In genomic region chr2:142741764-142742269, GRCh38 we compare ENCODE assay signal across 20 cellular contexts.
A peak's percentile ranks its signal among the peaks of the same experiment; 100 is the strongest.
DNase-seq lines count a peak whose midpoint lies in the region; ATAC-seq and TF ChIP-seq lines count a peak whose summit lies in the region.
"Had no signal": no experiment of that assay in that cellular context is flagged by ENCODE, and none has a peak within 500 bp of the region (broad histone marks: within the 10 kb centered on the region; RNA-seq: fewer than 3 reads in every experiment).

No MANE protein-coding gene starts in this region.

- intact Hi-C loops in activated CD4-positive, alpha-beta T cell treated with anti-CD3 and anti-CD28 coated beads for 36 hours (cut with DNase I, micrococcal nuclease), result no loop called here
- intact Hi-C loops in activated CD4-positive, alpha-beta T cell treated with anti-CD3 and anti-CD28 coated beads, Interleukin-2, amount 10 ng/mL, durations not matched to agents 24 days and 14 days (cut with micrococcal nuclease), result no loop called here
- intact Hi-C loops in heart left ventricle (cut with DNase I), result no loop called here

- no peak overlapping the region for H2AFZ ChIP-seq in osteoblast (ENCODE audit: low read length)

- H3K27ac ChIP-seq in osteoblast (ENCODE audit: low read depth, low read length) (peak overlapping the region; percentile 59), heart left ventricle (no peak overlapping the region)
- H3K27ac ChIP-seq: gastrocnemius medialis, Peyer's patch had no signal

- H3K4me1 ChIP-seq in osteoblast (ENCODE audit: insufficient read depth, low read length) (no peaks in the 10 kb centered on the region), heart left ventricle (no peaks in the 10 kb centered on the region)
- H3K4me1 ChIP-seq: Caco-2, gastrocnemius medialis, Peyer's patch had no signal

- TF ChIP-seq CTCF in osteoblast (IDR thresholded peaks at IDR 0.05; ENCODE audit: extremely low read depth, low read depth, low read length) (no peak), heart left ventricle (IDR thresholded peaks at IDR 0.05) (no peak)

- no peak overlapping the region for H3K4me2 ChIP-seq in osteoblast (ENCODE audit: insufficient read depth, low read length)

- POLR2A ChIA-PET in activated CD4-positive, alpha-beta T cell treated with anti-CD3 and anti-CD28 coated beads for 36 hours (lab: Charles Lee), result no interaction called here

- no peaks in the 10 kb centered on the region for H3K79me2 ChIP-seq in osteoblast (ENCODE audit: insufficient read depth, low read length)

- no peak overlapping the region for H3K27ac Mint-ChIP-seq in activated CD4-positive, alpha-beta T cell treated with anti-CD3 and anti-CD28 coated beads for 36 hours
- H3K27ac Mint-ChIP-seq in activated CD4-positive, alpha-beta T cell treated with anti-CD3 and anti-CD28 coated beads, Interleukin-2, amount 10 ng/mL, durations not matched to agents 24 days and 14 days, result no peak overlapping the region
- H3K27ac Mint-ChIP-seq: IgD-negative memory B cell, T-cell had no signal

- TF ChIP-seq POLR2A in heart left ventricle (IDR thresholded peaks at IDR 0.05), result no peak

- H3K9me3 Mint-ChIP-seq in activated CD4-positive, alpha-beta T cell treated with anti-CD3 and anti-CD28 coated beads for 36 hours (ENCODE audit: low read depth), result no peaks in the 10 kb centered on the region
- H3K9me3 Mint-ChIP-seq in activated CD4-positive, alpha-beta T cell treated with anti-CD3 and anti-CD28 coated beads, Interleukin-2, amount 10 ng/mL, durations not matched to agents 24 days and 14 days, result no peaks in the 10 kb centered on the region
- H3K9me3 Mint-ChIP-seq: IgD-negative memory B cell had no signal

- H3K27me3 Mint-ChIP-seq in activated CD4-positive, alpha-beta T cell treated with anti-CD3 and anti-CD28 coated beads for 36 hours, result no peaks in the 10 kb centered on the region
- no peaks in the 10 kb centered on the region for H3K27me3 Mint-ChIP-seq in activated CD4-positive, alpha-beta T cell treated with anti-CD3 and anti-CD28 coated beads, Interleukin-2, amount 10 ng/mL, durations not matched to agents 24 days and 14 days
- H3K27me3 Mint-ChIP-seq: IgD-negative memory B cell, T-cell had no signal

- H4K20me1 ChIP-seq in osteoblast (ENCODE audit: insufficient read depth, low read length), result no peaks in the 10 kb centered on the region

- WGBS in heart left ventricle, 4 donors, result 92 to 97% (median 93%) methylated on average over 2 of the region's 2 CpGs

- DNase-seq in activated CD4-positive, alpha-beta T cell treated with anti-CD3 and anti-CD28 coated beads for 36 hours, result no peak
- no peak for DNase-seq in activated CD4-positive, alpha-beta T cell treated with anti-CD3 and anti-CD28 coated beads, Interleukin-2, amount 10 ng/mL, durations not matched to agents 24 days and 14 days
- DNase-seq in HCEC 1CT (peak; percentile 52), osteoblast (ENCODE audit: insufficient read length, low spot score, missing footprints) (no peak), heart left ventricle (no peak)
- no peak for DNase-seq in activated naive CD4-positive, alpha-beta T cell (lab: John Stamatoyannopoulos, UW)
- DNase-seq: activated CD4-positive, alpha-beta T cell treated with anti-CD3 and anti-CD28 coated beads for 4 hours; activated effector memory CD4-positive, alpha-beta T cell treated with Interleukin-2 at 50 U/mL for 16 hours; Caco-2; effector memory CD4-positive, alpha-beta T cell; gastrocnemius medialis; NCI-H1105 treated with DMSO at 0.1 percent for 48 hours; NCI-H446; Peyer's patch; stimulated activated CD4-positive, alpha-beta T cell treated with anti-CD3 and anti-CD28 coated beads, Interleukin-15, amount 100 ng/mL, for 24 hours; T-cell; trophoblast cell had no signal

- H3K36me3 ChIP-seq in osteoblast (ENCODE audit: insufficient read depth, low read length) (no peaks in the 10 kb centered on the region), heart left ventricle (no peaks in the 10 kb centered on the region)
- H3K36me3 ChIP-seq: gastrocnemius medialis, Peyer's patch had no signal

- ATAC-seq in activated CD4-positive, alpha-beta T cell treated with anti-CD3 and anti-CD28 coated beads for 36 hours, result peak; percentile 60
- ATAC-seq in HG03342 (IDR thresholded peaks at IDR 0.05; ENCODE audit: unreplicated experiment) (peak; percentile 65), heart left ventricle (no peak), HG03097 (IDR thresholded peaks at IDR 0.05; ENCODE audit: low FRiP score, unreplicated experiment) (no peak)
- ATAC-seq: gastrocnemius medialis, T-cell had no signal

- peaks cover 2% of the 10 kb centered on the region for H3K4me1 Mint-ChIP-seq in activated CD4-positive, alpha-beta T cell treated with anti-CD3 and anti-CD28 coated beads for 36 hours
- no peaks in the 10 kb centered on the region for H3K4me1 Mint-ChIP-seq in activated CD4-positive, alpha-beta T cell treated with anti-CD3 and anti-CD28 coated beads, Interleukin-2, amount 10 ng/mL, durations not matched to agents 24 days and 14 days
- H3K4me1 Mint-ChIP-seq: IgD-negative memory B cell, T-cell had no signal

- H3K4me3 Mint-ChIP-seq in activated CD4-positive, alpha-beta T cell treated with anti-CD3 and anti-CD28 coated beads for 36 hours, result no peak overlapping the region
- H3K4me3 Mint-ChIP-seq in activated CD4-positive, alpha-beta T cell treated with anti-CD3 and anti-CD28 coated beads, Interleukin-2, amount 10 ng/mL, durations not matched to agents 24 days and 14 days, result no peak overlapping the region
- H3K4me3 Mint-ChIP-seq: IgD-negative memory B cell, T-cell had no signal

- H3K9me3 ChIP-seq in osteoblast (ENCODE audit: low read depth, low read length) (no peaks in the 10 kb centered on the region), heart left ventricle (peaks cover 0 to 13% (median 0%) of the 10 kb centered on the region in 12 donors)
- H3K9me3 ChIP-seq: Caco-2, gastrocnemius medialis, Peyer's patch had no signal

- H3K4me3 ChIP-seq in osteoblast (ENCODE audit: insufficient read depth, low read length) (no peak overlapping the region), heart left ventricle (no peak overlapping the region)
- H3K4me3 ChIP-seq: gastrocnemius medialis, Peyer's patch had no signal

- CTCF ChIA-PET in activated CD4-positive, alpha-beta T cell treated with anti-CD3 and anti-CD28 coated beads for 36 hours (lab: Charles Lee), result no interaction called here

- no peaks in the 10 kb centered on the region for H3K36me3 Mint-ChIP-seq in activated CD4-positive, alpha-beta T cell treated with anti-CD3 and anti-CD28 coated beads for 36 hours (ENCODE audit: low read depth)
- H3K36me3 Mint-ChIP-seq in activated CD4-positive, alpha-beta T cell treated with anti-CD3 and anti-CD28 coated beads, Interleukin-2, amount 10 ng/mL, durations not matched to agents 24 days and 14 days (ENCODE audit: low read depth), result no peaks in the 10 kb centered on the region
- H3K36me3 Mint-ChIP-seq: IgD-negative memory B cell, T-cell had no signal

- H3K27me3 ChIP-seq in osteoblast (ENCODE audit: insufficient read depth, low read length) (no peaks in the 10 kb centered on the region), heart left ventricle (no peaks in the 10 kb centered on the region)
- H3K27me3 ChIP-seq: gastrocnemius medialis, Peyer's patch had no signal

Comparison
In these comparisons a context has a peak if more than half of its experiments do, and no peak if none do; other contexts are left out.
1. ATAC-seq: peak in activated CD4-positive, alpha-beta T cell treated with anti-CD3 and anti-CD28 coated beads for 36 hours (single experiment) and HG03342 (single experiment); none in heart left ventricle (0 of 4) and HG03097 (single experiment).